In genomic region chr2:45610281-45611019, GRCh38 we compare ENCODE assay signal across 8 cellular contexts. TPM values are rescaled to one million over a fixed set of nuclear protein-coding genes. Genes with fewer than 3 reads are reported as not detected.
DNase-seq lines count a peak whose midpoint lies in the region; ATAC-seq and TF ChIP-seq lines count a peak whose summit lies in the region.

No MANE protein-coding gene starts in this region.

- peak overlapping the region; percentile 87 for H3K27ac ChIP-seq in HUES64 (ENCODE audit: low read depth, low read length)
- peak overlapping the region; percentile 87 for H3K27ac ChIP-seq in PC-3 (ENCODE audit: low read length)

- WGBS in HUES64, result 2% methylated on average over 23 of the region's 23 CpGs

- intact Hi-C loops in PC-3 (cut with micrococcal nuclease), result loop anchor here (2.0 kb wide), 1 partner anchor 16 kb away; no protein-coding TSS in a partner anchor

- H3K36me3 Mint-ChIP-seq in activated T-cell treated with anti-CD3 and anti-CD28 coated beads, Interleukin-2, amount 50 U/mL, for 72 hours (ENCODE audit: insufficient read depth in 2 of 2), result no peaks in the 10 kb centered on the region
- H3K36me3 Mint-ChIP-seq in naive thymus-derived CD8-positive, alpha-beta T cell, result peaks cover 0 to 2% (median 0%) of the 10 kb centered on the region in 3 donors

- DNase-seq in DMS 273 treated with DMSO at 0.1 percent for 48 hours (lab: John Stamatoyannopoulos, UW) (peak; percentile 51), PC-3 (peak; percentile 67), fibroblast of peridontal ligament (ENCODE audit: extremely low read depth) (peak; percentile 77), stromal cell of bone marrow (ENCODE audit: low read depth) (peak; percentile 62)
- peak; percentile 43 to 46 for DNase-seq in activated T-cell treated with anti-CD3 and anti-CD28 coated beads, Interleukin-2, amount 50 U/mL, for 72 hours
- peak in 5 of 10 donors; percentile 7 to 49 (median 36) for DNase-seq in naive thymus-derived CD8-positive, alpha-beta T cell

- H3K9ac ChIP-seq in HUES64 (ENCODE audit: low read depth, low read length), result peak overlapping the region; percentile 86
- H3K9ac ChIP-seq in PC-3 (ENCODE audit: low read length), result peak overlapping the region; percentile 97

- H3K4me3 ChIP-seq in HUES64 (ENCODE audit: low read length), result peak overlapping the region; percentile 73
- peak overlapping the region; percentile 85 for H3K4me3 ChIP-seq in PC-3 (ENCODE audit: low read length)

- peak; percentile 57 for TF ChIP-seq CTCF in PC-3 (conservative IDR thresholded peaks at IDR 0.05; ENCODE audit: low read depth, low read length)

- H3K27me3 ChIP-seq in HUES64 (ENCODE audit: insufficient read depth, low read length) (no peaks in the 10 kb centered on the region), PC-3 (ENCODE audit: low read length) (no peaks in the 10 kb centered on the region)

- H3K4me2 ChIP-seq in PC-3 (ENCODE audit: low read length), result peak overlapping the region; percentile 97

- no peaks in the 10 kb centered on the region for H3F3A ChIP-seq in PC-3 (ENCODE audit: low read length, unreplicated experiment)

- peak overlapping the region; percentile 92 for H2AFZ ChIP-seq in PC-3 (ENCODE audit: low read length)

- H4K20me1 ChIP-seq in PC-3 (ENCODE audit: low read length), result no peaks in the 10 kb centered on the region

- CTCF ChIA-PET in PC-3 (lab: Charles Lee), result interaction anchor here (0.6 to 1.1 kb wide), 5 partner anchors 25 to 687 kb away, joined by 3 to 6 read pairs (median 4); partner anchors contain the start of gene EPAS1

- H3K4me1 Mint-ChIP-seq in activated T-cell treated with anti-CD3 and anti-CD28 coated beads, Interleukin-2, amount 50 U/mL, for 72 hours (ENCODE audit: low read depth), result peaks cover 24% of the 10 kb centered on the region
- peaks cover 14 to 34% (median 28%) of the 10 kb centered on the region in 4 donors for H3K4me1 Mint-ChIP-seq in naive thymus-derived CD8-positive, alpha-beta T cell

- ATAC-seq in GM21529 (IDR thresholded peaks at IDR 0.05; ENCODE audit: unreplicated experiment), result peak; percentile 48
- ATAC-seq in PC-3, result peak; percentile 61
- ATAC-seq in activated T-cell treated with anti-CD3 and anti-CD28 coated beads, Interleukin-2, amount 50 U/mL, for 72 hours (replicated peaks in 1 of 2), result peak; percentile 68 to 75
- peak; percentile 67 to 72 for ATAC-seq in naive thymus-derived CD8-positive, alpha-beta T cell

- POLR2A ChIA-PET in PC-3 (lab: Charles Lee; ENCODE audit: unreplicated experiment), result interaction anchor here (0.6 to 0.7 kb wide), 2 partner anchors 27 to 1220 kb away, joined by 6 to 7 read pairs; no protein-coding TSS in a partner anchor
- POLR2A ChIA-PET in naive thymus-derived CD8-positive, alpha-beta T cell (lab: Charles Lee), result interaction anchor here (0.5 to 1.5 kb wide), 4 partner anchors 13 to 1614 kb away, joined by 3 to 4 read pairs (median 3); partner anchors contain the start of gene PRKCE

- no peaks in the 10 kb centered on the region for H3K9me3 Mint-ChIP-seq in activated T-cell treated with anti-CD3 and anti-CD28 coated beads, Interleukin-2, amount 50 U/mL, for 72 hours
- H3K9me3 Mint-ChIP-seq in naive thymus-derived CD8-positive, alpha-beta T cell, result no peaks in the 10 kb centered on the region

- no peaks in the 10 kb centered on the region for H3K9me2 ChIP-seq in PC-3 (replicated peaks; ENCODE audit: low read length)

- peak overlapping the region; percentile 95 to 97 for H3K4me3 Mint-ChIP-seq in activated T-cell treated with anti-CD3 and anti-CD28 coated beads, Interleukin-2, amount 50 U/mL, for 72 hours
- H3K4me3 Mint-ChIP-seq in naive thymus-derived CD8-positive, alpha-beta T cell, result peak overlapping the region; percentile 93 to 99 (median 97)

- peaks cover 46% of the 10 kb centered on the region for H3K79me2 ChIP-seq in PC-3 (ENCODE audit: low read length)

- H3K36me3 ChIP-seq in HUES64 (ENCODE audit: insufficient read depth, low read length), result no peaks in the 10 kb centered on the region; the same call in 1 of the 2 replicates
- H3K36me3 ChIP-seq in PC-3 (ENCODE audit: low read depth, low read length), result no peaks in the 10 kb centered on the region

- H3K4me1 ChIP-seq in HUES64 (ENCODE audit: insufficient read depth, low read length) (peaks cover 9% of the 10 kb centered on the region), PC-3 (ENCODE audit: insufficient read depth, low read length) (peaks cover 21% of the 10 kb centered on the region)

- H3K27ac Mint-ChIP-seq in activated T-cell treated with anti-CD3 and anti-CD28 coated beads, Interleukin-2, amount 50 U/mL, for 72 hours, result peak overlapping the region; percentile 96
- H3K27ac Mint-ChIP-seq in naive thymus-derived CD8-positive, alpha-beta T cell, result peak overlapping the region; percentile 92 to 99 (median 97)

- H3K27me3 Mint-ChIP-seq in activated T-cell treated with anti-CD3 and anti-CD28 coated beads, Interleukin-2, amount 50 U/mL, for 72 hours (ENCODE audit: low read depth), result no peaks in the 10 kb centered on the region
- no peaks in the 10 kb centered on the region for H3K27me3 Mint-ChIP-seq in naive thymus-derived CD8-positive, alpha-beta T cell

- TSS peak; percentile 80 for BruUV-seq in PC-3 (replicated peaks; lab: Mats Ljungman, UMichigan)

- H3K9me3 ChIP-seq in HUES64 (ENCODE audit: insufficient read depth, low read depth, low read length) (no peaks in the 10 kb centered on the region), PC-3 (ENCODE audit: low read length) (no peaks in the 10 kb centered on the region)

RNA-seq across cellular contexts. Expression of gene SRBD1, which starts 0.6 kb away (rescaled TPM):
- 18.7 TPM for polyA plus RNA-seq in HUES64 (2013, experiment 1 of 2)
- polyA plus RNA-seq in HUES64 (2013, experiment 2 of 2), result 18.8 TPM
- total RNA-seq in PC-3 (2014; rRNA removed), result 19.8 and 20.8 TPM in 2 replicates
- total RNA-seq in activated T-cell treated with anti-CD3 and anti-CD28 coated beads, Interleukin-2, amount 50 U/mL, for 72 hours, result 10 to 100 TPM; 19.0 to 20.3 TPM
- 10 to 100 TPM; 24.5 to 26.3 TPM for total RNA-seq in naive thymus-derived CD8-positive, alpha-beta T cell
- 10 to 100 TPM; 13.2 to 14.5 (median 14.4) TPM for polyA plus RNA-seq in naive thymus-derived CD8-positive, alpha-beta T cell

RNA-seq across cellular contexts. Expression of gene PRKCE, which starts 41.0 kb away (rescaled TPM):
- 0.80 TPM for polyA plus RNA-seq in HUES64 (2013, experiment 1 of 2)
- polyA plus RNA-seq in HUES64 (2013, experiment 2 of 2), result 0.76 TPM
- 4.4 and 7.0 TPM in 2 replicates for total RNA-seq in PC-3 (2014; rRNA removed)
- total RNA-seq in activated T-cell treated with anti-CD3 and anti-CD28 coated beads, Interleukin-2, amount 50 U/mL, for 72 hours, result 10 to 100 TPM; 19.3 to 35.3 TPM
- 10 to 100 TPM; 19.1 to 20.2 TPM for total RNA-seq in naive thymus-derived CD8-positive, alpha-beta T cell
- 1 to 10 TPM; 1.6 to 2.7 (median 2.4) TPM for polyA plus RNA-seq in naive thymus-derived CD8-positive, alpha-beta T cell
